Comparison of ENCODE assay signal across 25 cellular contexts in genomic region chr6:131523988-131524673, GRCh38. TPM values are rescaled to one million over a fixed set of nuclear protein-coding genes. Genes with fewer than 3 reads are reported as not detected.
DNase-seq lines count a peak whose midpoint lies in the region; ATAC-seq and TF ChIP-seq lines count a peak whose summit lies in the region.
"Had no signal": no experiment of that assay in that cellular context is flagged by ENCODE, and none has a peak within 500 bp of the region (broad histone marks: within the 10 kb centered on the region; RNA-seq: fewer than 3 reads in every experiment).

No MANE protein-coding gene starts in this region.

- H3K4me1 ChIP-seq in aorta (ENCODE audit: control insufficient read depth in 1 of 2, insufficient read depth in 2 of 2, low read length in 2 of 2) = no peaks in the 10 kb centered on the region
- H3K4me1 ChIP-seq: breast epithelium, prostate gland had no signal

- no peak overlapping the region for H3K4me3 Mint-ChIP-seq in T-helper 1 cell treated with Interleukin-12 subunit alpha and Interleukin-12 subunit beta and Interleukin-4 antibody, amounts not matched to agents 30 μg/mL and 1 μg/mL, for 36 hours
- peak overlapping the region in 2 of 3 donors; percentile 3 to 46 for H3K4me3 Mint-ChIP-seq in T-cell
- H3K4me3 Mint-ChIP-seq: stimulated activated memory B cell treated with anti-CD40 and anti-IgM and Interleukin-4, amounts not matched to agents 10 μg/mL and 1 μg/mL and 100 μg/mL, for 72 hours had no signal

- peaks cover 7% of the 10 kb centered on the region for H3K27me3 Mint-ChIP-seq in T-helper 1 cell treated with Interleukin-12 subunit alpha and Interleukin-12 subunit beta and Interleukin-4 antibody, amounts not matched to agents 30 μg/mL and 1 μg/mL, for 36 hours (ENCODE audit: low read depth)
- no peaks in the 10 kb centered on the region for H3K27me3 Mint-ChIP-seq in T-cell
- H3K27me3 Mint-ChIP-seq: stimulated activated memory B cell treated with anti-CD40 and anti-IgM and Interleukin-4, amounts not matched to agents 10 μg/mL and 1 μg/mL and 100 μg/mL, for 72 hours had no signal

- H3K9me3 ChIP-seq in aorta (ENCODE audit: control insufficient read depth, low read length) = peaks cover 4% of the 10 kb centered on the region
- H3K9me3 ChIP-seq: breast epithelium, prostate gland, thoracic aorta had no signal

- peak overlapping the region; percentile 45 for H3K27ac Mint-ChIP-seq in T-helper 1 cell treated with Interleukin-12 subunit alpha and Interleukin-12 subunit beta and Interleukin-4 antibody, amounts not matched to agents 30 μg/mL and 1 μg/mL, for 36 hours
- peak overlapping the region; percentile 7 to 51 for H3K27ac Mint-ChIP-seq in T-cell
- H3K27ac Mint-ChIP-seq: stimulated activated memory B cell treated with anti-CD40 and anti-IgM and Interleukin-4, amounts not matched to agents 10 μg/mL and 1 μg/mL and 100 μg/mL, for 72 hours had no signal

- POLR2A ChIA-PET in T-cell (lab: Charles Lee) = no interaction called here

- intact Hi-C loops in aorta (cut with DNase I) = no loop called here

- no peaks in the 10 kb centered on the region for H3K36me3 Mint-ChIP-seq in T-helper 1 cell treated with Interleukin-12 subunit alpha and Interleukin-12 subunit beta and Interleukin-4 antibody, amounts not matched to agents 30 μg/mL and 1 μg/mL, for 36 hours (ENCODE audit: low read depth)
- H3K36me3 Mint-ChIP-seq in T-cell = no peaks in the 10 kb centered on the region
- H3K36me3 Mint-ChIP-seq: stimulated activated memory B cell treated with anti-CD40 and anti-IgM and Interleukin-4, amounts not matched to agents 10 μg/mL and 1 μg/mL and 100 μg/mL, for 72 hours had no signal

- no peaks in the 10 kb centered on the region for H3K27me3 ChIP-seq in aorta (ENCODE audit: control insufficient read depth in 1 of 2, insufficient read depth in 2 of 2, low read length in 1 of 2)
- H3K27me3 ChIP-seq: breast epithelium had no signal

- no peaks in the 10 kb centered on the region for H3K36me3 ChIP-seq in aorta (ENCODE audit: control insufficient read depth in 1 of 2, insufficient read depth in 2 of 2, low read length in 1 of 2)
- H3K36me3 ChIP-seq: breast epithelium, prostate gland, thoracic aorta had no signal

- no peak overlapping the region for H3K27ac ChIP-seq in aorta (ENCODE audit: low read depth in 1 of 2, low read length in 2 of 2)
- H3K27ac ChIP-seq: 22Rv1, breast epithelium, coronary artery, prostate gland, thoracic aorta had no signal

- CTCF ChIA-PET in T-cell (lab: Charles Lee) = interaction anchor here (0.6 to 2.0 kb wide), 2 partner anchors 341 to 663 kb away, joined by 3 to 4 read pairs; no protein-coding TSS in a partner anchor

- H3K4me1 Mint-ChIP-seq in T-helper 1 cell treated with Interleukin-12 subunit alpha and Interleukin-12 subunit beta and Interleukin-4 antibody, amounts not matched to agents 30 μg/mL and 1 μg/mL, for 36 hours (ENCODE audit: low read depth) = peaks cover 10% of the 10 kb centered on the region
- peaks cover 24 to 32% (median 32%) of the 10 kb centered on the region in 3 donors for H3K4me1 Mint-ChIP-seq in T-cell
- H3K4me1 Mint-ChIP-seq: stimulated activated memory B cell treated with anti-CD40 and anti-IgM and Interleukin-4, amounts not matched to agents 10 μg/mL and 1 μg/mL and 100 μg/mL, for 72 hours had no signal

- peak in 2 of 4 experiments; percentile 9 to 20 for ATAC-seq in T-cell (replicated peaks in 1 of 4)
- no peak for ATAC-seq in SK-N-SH treated with all-trans-retinoic acid at 6 μM for 48 hours
- ATAC-seq in HG03378 (IDR thresholded peaks at IDR 0.05; ENCODE audit: unreplicated experiment) = no peak
- no peak for ATAC-seq in aorta (ENCODE audit: low FRiP score)
- ATAC-seq: PC-3; sciatic nerve; stimulated activated memory B cell treated with anti-CD40 and anti-IgM and Interleukin-4, amounts not matched to agents 10 μg/mL and 1 μg/mL and 100 μg/mL, for 72 hours had no signal

- no peak for DNase-seq in T-helper 1 cell
- DNase-seq in T-cell = no peak
- DNase-seq in globus pallidus (ENCODE audit: low spot score) = peak; percentile 57
- peak; percentile 71 for DNase-seq in pons (ENCODE audit: low spot score)
- DNase-seq in aorta = no peak
- DNase-seq: activated naive CD4-positive, alpha-beta T cell; activated T-cell treated with anti-CD3 and anti-CD28 coated beads, Interleukin-2, amount 50 U/mL, for 1 hour; erythroblast; H7; NCI-H1694; NCI-H510A treated with DMSO at 0.1 percent for 48 hours; PC-3; T1000 had no signal

- no peaks in the 10 kb centered on the region for H3K9me3 Mint-ChIP-seq in T-helper 1 cell treated with Interleukin-12 subunit alpha and Interleukin-12 subunit beta and Interleukin-4 antibody, amounts not matched to agents 30 μg/mL and 1 μg/mL, for 36 hours
- H3K9me3 Mint-ChIP-seq in T-cell = no peaks in the 10 kb centered on the region

- no peak overlapping the region for H3K4me3 ChIP-seq in aorta (ENCODE audit: low read length in 2 of 2)
- H3K4me3 ChIP-seq: breast epithelium, coronary artery, lung, prostate gland, thoracic aorta had no signal

- 97% methylated on average over 1 of the region's 1 CpG for WGBS in aorta, 2 donors

TF ChIP-seq in SK-N-SH treated with all-trans-retinoic acid at 6 μM for 48 hours, 23 proteins besides CTCF, POLR2A, EP300 and RAD21:
- TF ChIP-seq TCF4 (CRISPR knock-in tag; IDR thresholded peaks at IDR 0.05; ENCODE audit: borderline replicate concordance) (no peak), CREB5 (CRISPR knock-in tag; IDR thresholded peaks at IDR 0.05; ENCODE audit: low read depth) (no peak), ZNF8 (CRISPR knock-in tag; IDR thresholded peaks at IDR 0.05) (no peak)

RNA-seq across cellular contexts. Expression of gene ARG1, which starts 48.9 kb away (rescaled TPM):
- 1 to 10 TPM in 1 of 5 donors, under 1 TPM in 3, not detected in 1; 0.49 to 1.1 (median 0.75) TPM for total RNA-seq in T-cell
- total RNA-seq in aorta = 1 to 10 TPM in 1 of 2 donors, under 1 TPM in 1; 0.87 to 4.6 TPM
- not detected for polyA plus RNA-seq in aorta
- total RNA-seq: fibroblast of villous mesenchyme, H7, PC-3 had no signal

Comparison
In these comparisons a context has a peak if more than half of its experiments do, and no peak if none do; other contexts are left out.
1. DNase-seq: peak in globus pallidus (single experiment) and pons (single experiment); none in T-helper 1 cell (0 of 5), T-cell (0 of 34) and aorta (0 of 2).